Comparison of ENCODE assay signal across 15 cellular contexts in the genomic region with DNA sequence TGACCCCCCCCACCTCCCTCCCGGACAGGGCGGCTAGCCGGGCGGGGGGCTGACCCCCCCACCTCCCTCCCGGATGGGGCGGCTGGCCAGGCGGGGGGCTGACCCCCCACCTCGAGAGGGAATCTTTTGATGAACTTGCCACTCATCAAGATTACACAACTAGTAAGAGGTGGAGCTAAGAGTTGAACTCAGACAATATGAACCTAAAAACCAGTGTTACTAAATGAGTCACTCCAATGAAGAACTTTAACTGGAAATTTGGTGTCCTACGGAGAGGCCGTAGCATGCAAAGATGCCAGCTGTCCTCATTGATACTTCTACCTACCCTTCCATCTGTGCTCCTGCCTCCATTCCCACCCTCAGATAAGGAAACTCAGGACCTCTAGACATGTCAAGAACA.
"Had no signal": no experiment of that assay in that cellular context is flagged by ENCODE, and none has a peak within 500 bp of the region (broad histone marks: within the 10 kb centered on the region; RNA-seq: fewer than 3 reads in every experiment).

No MANE protein-coding gene starts in this region.

- H3K4me3 ChIP-seq: smooth muscle cell, transverse colon had no signal

- H3K9me3 ChIP-seq: transverse colon had no signal

- DNase-seq: activated CD4-positive, alpha-beta memory T cell treated with anti-CD3 and anti-CD28 coated beads, Interleukin-2, amount 10 ng/mL, durations not matched to agents 7 days and 5 days; activated gamma-delta T cell; activated naive CD8-positive, alpha-beta T cell treated with anti-CD3 and anti-CD28 coated beads for 36 hours; activated T-cell treated with anti-CD3 and anti-CD28 coated beads, Interleukin-2, amount 50 U/mL, for 48 hours; brain microvascular endothelial cell; cerebellar nuclear complex; endodermal cell; natural killer cell; nucleus accumbens; right cardiac atrium; substantia nigra; transverse colon had no signal

- H3K4me1 ChIP-seq: transverse colon had no signal

- H3K36me3 ChIP-seq: brain microvascular endothelial cell, transverse colon had no signal

- ATAC-seq: natural killer cell; right cardiac atrium; stimulated activated memory B cell treated with anti-CD40 and anti-IgM and Interleukin-4, amounts not matched to agents 10 μg/mL and 1 μg/mL and 100 μg/mL, for 72 hours had no signal

- H3K27ac ChIP-seq: brain microvascular endothelial cell, transverse colon, VCaP had no signal

- H3K4me2 ChIP-seq: smooth muscle cell had no signal

- H3K27me3 ChIP-seq: brain microvascular endothelial cell, transverse colon had no signal
